Comparison of ENCODE assay signal across 2 cellular contexts in genomic region chr5:72917371-72917776, GRCh38.
TF ChIP-seq lines count a peak whose summit lies in the region.

No MANE protein-coding gene starts in this region.

TF ChIP-seq in HepG2, 621 proteins besides CTCF, POLR2A, EP300 and RAD21 (continued from another document):
- no peak for TF ChIP-seq HMGXB3 (CRISPR knock-in tag; IDR thresholded peaks at IDR 0.05; ENCODE audit: borderline replicate concordance)

TF ChIP-seq in WTC11, 78 proteins besides CTCF, POLR2A, EP300 and RAD21 (continued from another document):
- TF ChIP-seq AR (CRISPR knock-in tag; IDR thresholded peaks at IDR 0.05) (0 out of 2 replicates have a peak, but pooled peaks have one; percentile 27), ZNF219 (CRISPR knock-in tag; IDR thresholded peaks at IDR 0.05; ENCODE audit: borderline replicate concordance) (no peak), ZNF671 (CRISPR knock-in tag; IDR thresholded peaks at IDR 0.05) (peak; percentile 79), ZNF416 (CRISPR knock-in tag; IDR thresholded peaks at IDR 0.05) (no peak), ZNF425 (CRISPR knock-in tag; conservative IDR thresholded peaks at IDR 0.05) (peak; percentile 61; the same call in 1 of the 2 replicates), ATF6 (CRISPR knock-in tag; IDR thresholded peaks at IDR 0.05) (no peak), E2F1 (CRISPR knock-in tag; IDR thresholded peaks at IDR 0.05) (no peak), USF1 (CRISPR knock-in tag; IDR thresholded peaks at IDR 0.05) (no peak)
